ENCODE assay signal across 8 cellular contexts in genomic region chr2:210172219-210172575, GRCh38. TPM values are rescaled to one million over a fixed set of nuclear protein-coding genes. Genes with fewer than 3 reads are reported as not detected.
A peak's percentile ranks its signal among the peaks of the same experiment; 100 is the strongest.
DNase-seq lines count a peak whose midpoint lies in the region; ATAC-seq, FAIRE-seq and TF ChIP-seq lines count a peak whose summit lies in the region.

No MANE protein-coding gene starts in this region.

- intact Hi-C loops in A673 (cut with micrococcal nuclease; ENCODE audit: unreplicated experiment), result no loop called here

- ATAC-seq in GM21381 (IDR thresholded peaks at IDR 0.05; ENCODE audit: unreplicated experiment), result no peak

- H3K9me3 ChIP-seq in A673 (ENCODE audit: low read depth, low read length, poor library complexity, severe bottlenecking) (no peaks in the 10 kb centered on the region), HUES6 (ENCODE audit: control insufficient read depth, insufficient read depth, low read depth, low read length) (no peaks in the 10 kb centered on the region), muscle layer of duodenum (ENCODE audit: control insufficient read depth in 1 of 2, low read length in 2 of 2) (no peaks in the 10 kb centered on the region)

- no peak for FAIRE-seq in bronchial epithelial cell (lab: Jason Lieb, UNC)

- H3K36me3 ChIP-seq in A673 (ENCODE audit: insufficient read depth, low read length, poor library complexity, severe bottlenecking) (no peaks in the 10 kb centered on the region), HUES6 (ENCODE audit: control insufficient read depth, insufficient read depth, low read length) (no peaks in the 10 kb centered on the region), bronchial epithelial cell (ENCODE audit: control insufficient read depth, insufficient read depth, low read length) (no peaks in the 10 kb centered on the region), muscle layer of duodenum (ENCODE audit: control insufficient read depth in 1 of 2, insufficient read depth in 2 of 2, low read length in 2 of 2) (peaks cover 0 to 5% of the 10 kb centered on the region in 2 donors)

- CTCF ChIA-PET in A673 (lab: Charles Lee), result no interaction called here

- no peak overlapping the region for H3K9ac ChIP-seq in HUES6 (ENCODE audit: low read length)

- POLR2A ChIA-PET in A673 (lab: Charles Lee; ENCODE audit: low non-redundant PET), result no interaction called here

- H3K4me3 ChIP-seq in A673 (ENCODE audit: low read depth, low read length, poor library complexity, severe bottlenecking), result peak overlapping the region; percentile 83
- peak overlapping the region; percentile 67 for H3K4me3 ChIP-seq in HUES6 (ENCODE audit: low read depth, low read length)
- H3K4me3 ChIP-seq in bronchial epithelial cell (ENCODE audit: low read depth, low read length), result peak overlapping the region; percentile 36
- peak overlapping the region; percentile 53 to 74 for H3K4me3 ChIP-seq in muscle layer of duodenum (ENCODE audit: low read depth in 1 of 2, low read length in 2 of 2)

- TF ChIP-seq CTCF in A673 (conservative IDR thresholded peaks at IDR 0.05; ENCODE audit: low read depth, low read length), result no peak
- no peak for TF ChIP-seq CTCF in bronchial epithelial cell (IDR thresholded peaks at IDR 0.05; ENCODE audit: insufficient read depth, low read length, severe bottlenecking)

- peak overlapping the region; percentile 95 for H3K27ac ChIP-seq in A673 (ENCODE audit: low read depth, low read length, poor library complexity, severe bottlenecking)
- H3K27ac ChIP-seq in HUES6 (ENCODE audit: low read depth, low read length), result no peak overlapping the region
- H3K27ac ChIP-seq in muscle layer of duodenum (ENCODE audit: low read length), result peak overlapping the region; percentile 59

- H3K27me3 ChIP-seq in A673 (replicated peaks; ENCODE audit: insufficient read depth, low read depth, low read length, poor library complexity) (no peaks in the 10 kb centered on the region), HUES6 (ENCODE audit: control insufficient read depth, insufficient read depth, low read length) (no peaks in the 10 kb centered on the region), bronchial epithelial cell (ENCODE audit: control insufficient read depth, insufficient read depth, low read length) (no peaks in the 10 kb centered on the region), muscle layer of duodenum (ENCODE audit: low read depth, low read length) (no peaks in the 10 kb centered on the region)

- no TSS peak for BruUV-seq in A673 (replicated peaks; lab: Mats Ljungman, UMichigan)

- no peak for DNase-seq in A673 (ENCODE audit: low spot score)
- no peak for DNase-seq in bronchial epithelial cell (ENCODE audit: low read depth)
- DNase-seq in DMS79 treated with DMSO at 0.1 percent for 48 hours (lab: John Stamatoyannopoulos, UW), result no peak
- DNase-seq in DMS 273 (lab: John Stamatoyannopoulos, UW; ENCODE audit: unreplicated experiment), result no peak
- no peak for DNase-seq in GM19240 (ENCODE audit: insufficient read length, low spot score)

- peaks cover 14% of the 10 kb centered on the region for H3K4me1 ChIP-seq in A673 (ENCODE audit: insufficient read depth, low read length, poor library complexity, severe bottlenecking)
- peaks cover 9% of the 10 kb centered on the region for H3K4me1 ChIP-seq in HUES6 (ENCODE audit: control insufficient read depth, insufficient read depth, low read length)
- H3K4me1 ChIP-seq in muscle layer of duodenum (ENCODE audit: control insufficient read depth in 1 of 2, insufficient read depth in 2 of 2, low read length in 2 of 2), result peaks cover 8 to 24% of the 10 kb centered on the region in 2 donors

RNA-seq across cellular contexts. Expression of gene KANSL1L, which starts 1.0 kb away (rescaled TPM):
- total RNA-seq in A673 (2021) (17.7 and 19.6 TPM in 2 replicates), bronchial epithelial cell (8.7 and 10.2 TPM in 2 replicates)

RNA-seq across cellular contexts. Expression of gene ACADL, which starts 53.0 kb away (rescaled TPM):
- total RNA-seq in A673 (2021) (0.15 TPM in 1 of 2 replicates, not detected in the other), bronchial epithelial cell (0.26 and 0.38 TPM in 2 replicates)
